Comparison of ENCODE assay signal across 10 cellular contexts in genomic region chr5:176653401-176653800, GRCh38. TPM values are rescaled to one million over a fixed set of nuclear protein-coding genes. Genes with fewer than 3 reads are reported as not detected.
DNase-seq lines count a peak whose midpoint lies in the region; ATAC-seq and TF ChIP-seq lines count a peak whose summit lies in the region.
"Had no signal": no experiment of that assay in that cellular context is flagged by ENCODE, and none has a peak within 500 bp of the region (broad histone marks: within the 10 kb centered on the region; RNA-seq: fewer than 3 reads in every experiment).

No MANE protein-coding gene starts in this region.

- peaks cover 11% of the 10 kb centered on the region for H3K36me3 Mint-ChIP-seq in osteocyte (ENCODE audit: unreplicated experiment)

- peaks cover 18% of the 10 kb centered on the region for H3K4me1 Mint-ChIP-seq in osteocyte (ENCODE audit: unreplicated experiment)

- no peak overlapping the region for H3K4me3 Mint-ChIP-seq in osteocyte (ENCODE audit: unreplicated experiment)

- peak; percentile 36 for DNase-seq in activated CD8-positive, alpha-beta memory T cell treated with anti-CD3 and anti-CD28 coated beads, Interleukin-2, amount 50 U/mL, for 1 hour (ENCODE audit: extremely low read depth)
- DNase-seq in foreskin keratinocyte, result no peak
- DNase-seq in stimulated activated CD8-positive, alpha-beta memory T cell treated with anti-CD3 and anti-CD28 coated beads, Interleukin-15, amount 100 ng/mL, for 24 hours (ENCODE audit: low read depth), result peak; percentile 31
- no peak for DNase-seq in NCI-H524 (lab: John Stamatoyannopoulos, UW)
- no peak for DNase-seq in NCI-H2171 (lab: John Stamatoyannopoulos, UW)
- DNase-seq in NCI-H345 (lab: John Stamatoyannopoulos, UW), result no peak
- no peak for DNase-seq in osteocyte (ENCODE audit: extremely low spot score, unreplicated experiment)

- no peak overlapping the region for H3K27ac Mint-ChIP-seq in osteocyte (ENCODE audit: unreplicated experiment)

- H3K27me3 ChIP-seq in foreskin keratinocyte, result no peaks in the 10 kb centered on the region

- no peaks in the 10 kb centered on the region for H3K4me1 ChIP-seq in foreskin keratinocyte

- ATAC-seq in HG02759 (IDR thresholded peaks at IDR 0.05; ENCODE audit: unreplicated experiment) (peak; percentile 44), foreskin keratinocyte (peak; percentile 46)

- H3K27ac ChIP-seq in foreskin keratinocyte, result no peak overlapping the region

- H3K9me3 Mint-ChIP-seq in osteocyte (ENCODE audit: unreplicated experiment), result no peaks in the 10 kb centered on the region

- no peaks in the 10 kb centered on the region for H3K27me3 Mint-ChIP-seq in osteocyte (ENCODE audit: unreplicated experiment)

- TF ChIP-seq CTCF in foreskin keratinocyte (conservative IDR thresholded peaks at IDR 0.05) (no peak), osteocyte (IDR thresholded peaks at IDR 0.05) (no peak)

RNA-seq across cellular contexts. Expression of gene TSPAN17, which starts 6.1 kb away (rescaled TPM):
- 62.5 and 72.1 TPM in 2 replicates for total RNA-seq in foreskin keratinocyte
- polyA plus RNA-seq in foreskin keratinocyte, result 56.6 and 61.4 TPM in 2 replicates
- 41.8 and 45.5 TPM in 2 replicates for total RNA-seq in osteocyte

RNA-seq across cellular contexts. Expression of gene EIF4E1B, which starts 22.9 kb away (rescaled TPM):
- total RNA-seq in foreskin keratinocyte (not detected in 2 replicates), osteocyte (not detected in 2 replicates)
- not detected in 2 replicates for polyA plus RNA-seq in foreskin keratinocyte
- total RNA-seq: epithelial cell of proximal tubule; T-helper 1 cell treated with Interleukin-12 subunit alpha and Interleukin-12 subunit beta and Interleukin-4 antibody, amounts not matched to agents 30 ng/mL and 1 ng/mL, for 36 hours had no signal

RNA-seq across cellular contexts. Expression of gene SNCB, which starts 23.1 kb away (rescaled TPM):
- 0.78 and 1.3 TPM in 2 replicates for total RNA-seq in foreskin keratinocyte
- 1.8 and 3.1 TPM in 2 replicates for polyA plus RNA-seq in foreskin keratinocyte
- not detected in 2 replicates for total RNA-seq in osteocyte
- total RNA-seq: T-helper 1 cell treated with Interleukin-12 subunit alpha and Interleukin-12 subunit beta and Interleukin-4 antibody, amounts not matched to agents 30 ng/mL and 1 ng/mL, for 36 hours had no signal

RNA-seq across cellular contexts. Expression of gene GPRIN1, which starts 43.4 kb away (rescaled TPM):
- 16.9 and 18.3 TPM in 2 replicates for total RNA-seq in foreskin keratinocyte
- polyA plus RNA-seq in foreskin keratinocyte, result 11.1 and 11.4 TPM in 2 replicates
- total RNA-seq in osteocyte, result 1.6 TPM in 2 replicates

Comparison
In these comparisons a context has a peak if more than half of its experiments do, and no peak if none do; other contexts are left out.
1. DNase-seq: peak in activated CD8-positive, alpha-beta memory T cell treated with anti-CD3 and anti-CD28 coated beads, Interleukin-2, amount 50 U/mL, for 1 hour (single experiment) and stimulated activated CD8-positive, alpha-beta memory T cell treated with anti-CD3 and anti-CD28 coated beads, Interleukin-15, amount 100 ng/mL, for 24 hours (single experiment); none in foreskin keratinocyte (0 of 2), NCI-H524 (0 of 2), NCI-H2171 (single experiment), NCI-H345 (single experiment) and osteocyte (single experiment).